ENCODE assay signal across 26 cellular contexts in genomic region chr13:34899888-34900287, GRCh38.
"Had no signal": no experiment of that assay in that cellular context is flagged by ENCODE, and none has a peak within 500 bp of the region (broad histone marks: within the 10 kb centered on the region; RNA-seq: fewer than 3 reads in every experiment).

No MANE protein-coding gene starts in this region.

- H3K9ac ChIP-seq: parathyroid adenoma had no signal

- H3K36me3 Mint-ChIP-seq: natural killer cell, type B pancreatic cell had no signal

- H3K9me3 ChIP-seq: esophagus squamous epithelium, heart right ventricle, lower lobe of right lung, right lobe of liver, stomach, thyroid gland had no signal

- ATAC-seq: effector memory CD8-positive, alpha-beta T cell; heart right ventricle; left ventricle myocardium superior; lower lobe of right lung; natural killer cell; right lobe of liver had no signal

- FAIRE-seq: endometrium, keratinocyte, small intestine had no signal

- H3K9me3 Mint-ChIP-seq: type B pancreatic cell had no signal

- H3K79me2 ChIP-seq: parathyroid adenoma had no signal

- H3K4me1 Mint-ChIP-seq: natural killer cell had no signal

- H3K27ac Mint-ChIP-seq: effector memory CD8-positive, alpha-beta T cell; natural killer cell; progenitor cell of endocrine pancreas; type B pancreatic cell had no signal

- H3K27me3 Mint-ChIP-seq: effector memory CD8-positive, alpha-beta T cell had no signal

- H3K27ac ChIP-seq: esophagus squamous epithelium, heart right ventricle, lower lobe of right lung, parathyroid adenoma, right lobe of liver, stomach, thyroid gland had no signal

- H3K4me3 ChIP-seq: esophagus squamous epithelium, heart right ventricle, lower lobe of right lung, right lobe of liver, stomach, thyroid gland had no signal

- H3K27me3 ChIP-seq: esophagus squamous epithelium, heart right ventricle, right lobe of liver, stomach, thyroid gland had no signal

- DNase-seq: cerebellar nuclear complex; cortex of kidney; effector memory CD8-positive, alpha-beta T cell; erythroblast; esophagus squamous epithelium; foreskin melanocyte; glutamatergic neuron; heart right ventricle; hypothalamus; left ventricle myocardium superior; lower lobe of right lung; natural killer cell; right lobe of liver; small intestine; stimulated activated CD4-positive, alpha-beta T cell treated with anti-CD3 and anti-CD28 coated beads, Interleukin-15, amount 100 ng/mL, for 24 hours; stimulated activated CD4-positive, alpha-beta T cell treated with anti-CD3 and anti-CD28 coated beads, Interleukin-2, amount 100 ng/mL, for 48 hours; stimulated activated CD8-positive, alpha-beta memory T cell treated with anti-CD3 and anti-CD28 coated beads, Interleukin-4, amount 100 ng/mL, for 48 hours; stimulated activated naive CD4-positive, alpha-beta T cell; stomach; thyroid gland had no signal

- H2AFZ ChIP-seq: parathyroid adenoma had no signal

- H3K4me1 ChIP-seq: esophagus squamous epithelium, heart right ventricle, lower lobe of right lung, parathyroid adenoma, right lobe of liver, stomach, thyroid gland had no signal

- H3K36me3 ChIP-seq: esophagus squamous epithelium, heart right ventricle, lower lobe of right lung, right lobe of liver, stomach, thyroid gland had no signal

- H3K4me3 Mint-ChIP-seq: effector memory CD8-positive, alpha-beta T cell; natural killer cell; neural crest cell; type B pancreatic cell had no signal
